ENCODE assay signal across 28 cellular contexts in the genomic region with DNA sequence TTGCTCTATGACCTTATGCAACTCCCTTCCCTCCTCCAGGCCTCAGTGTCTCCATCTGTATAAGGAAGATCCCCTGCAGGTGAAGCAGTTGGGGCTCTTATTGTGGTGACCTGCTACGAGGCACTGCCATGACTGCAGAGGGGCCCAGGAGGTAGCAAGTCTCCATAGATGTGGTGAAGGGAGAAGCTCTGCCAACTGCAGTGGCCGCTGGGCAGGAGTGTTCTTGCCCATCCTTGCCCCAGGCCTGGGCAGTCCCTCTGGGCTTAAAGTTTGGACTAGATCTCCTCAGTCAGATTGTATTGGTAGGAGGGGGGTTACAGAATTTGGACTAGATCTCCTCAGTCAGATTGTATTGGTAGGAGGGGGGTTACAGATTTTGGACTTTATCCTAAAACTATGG. TPM values are rescaled to one million over a fixed set of nuclear protein-coding genes. Genes with fewer than 3 reads are reported as not detected.
DNase-seq lines count a peak whose midpoint lies in the region; FAIRE-seq and TF ChIP-seq lines count a peak whose summit lies in the region.
"Had no signal": no experiment of that assay in that cellular context is flagged by ENCODE, and none has a peak within 500 bp of the region (broad histone marks: within the 10 kb centered on the region; RNA-seq: fewer than 3 reads in every experiment).

No MANE protein-coding gene starts in this region.

- POLR2A ChIA-PET in H1 (lab: Charles Lee; ENCODE audit: partially characterized antibody), result interaction anchor here (0.8 to 4.0 kb wide), 4 partner anchors 70 to 98 kb away, joined by 3 to 23 read pairs (median 4); a partner anchor contains a TSS

- H4K20me1 ChIP-seq in H1 (replicated peaks in 1 of 2; ENCODE audit: control insufficient read depth in 1 of 2, insufficient read depth in 2 of 2, low read length in 2 of 2) (no peaks in the 10 kb centered on the region), osteoblast (ENCODE audit: insufficient read depth, low read length) (no peaks in the 10 kb centered on the region)
- H4K20me1 ChIP-seq: BLaER1 had no signal

- H3K4me2 ChIP-seq in H1 (ENCODE audit: insufficient read depth in 1 of 2, low read depth in 2 of 2, low read length in 2 of 2) (no peak overlapping the region), osteoblast (ENCODE audit: insufficient read depth, low read length) (no peak overlapping the region)
- H3K4me2 ChIP-seq: BLaER1 had no signal

- no peaks in the 10 kb centered on the region for H3K79me1 ChIP-seq in H1 (ENCODE audit: low read depth, low read length)

- CTCF ChIA-PET in H1 (lab: Charles Lee; ENCODE audit: partially characterized antibody), result interaction anchor here (0.6 to 47.4 kb wide), 40 partner anchors 8 to 306 kb away, joined by 3 to 1738 read pairs (median 8); a partner anchor contains a TSS

- no peak overlapping the region for H2BK5ac ChIP-seq in H1 (ENCODE audit: low read depth, low read length)

- H4K5ac ChIP-seq in H1 (ENCODE audit: insufficient read length, low read depth, low read length), result no peak overlapping the region

- DNase-seq in bronchial epithelial cell (ENCODE audit: low read depth) (no peak), H1 (ENCODE audit: low read depth in 1 of 2, low spot score in 2 of 2) (no peak), osteoblast (ENCODE audit: insufficient read length, low spot score, missing footprints) (peak; percentile 70), NCI-H1092 treated with DMSO at 0.1 percent for 48 hours (lab: John Stamatoyannopoulos, UW) (no peak)
- no peak for DNase-seq in activated CD4-positive, alpha-beta T cell treated with anti-CD3 and anti-CD28 coated beads for 48 hours
- DNase-seq: ACHN; C1 segment of cervical spinal cord; CD4-positive, alpha-beta memory T cell; CD4-positive, CD25-positive, alpha-beta regulatory T cell; CD8-positive, alpha-beta memory T cell; COR-L47; DMS 273 treated with DMSO at 0.1 percent for 48 hours; DMS153; DMS79; DND-41; EL; GDM1 had no signal

- no peak overlapping the region for H4K8ac ChIP-seq in H1 (ENCODE audit: extremely low read depth, insufficient read depth, low read length)

- H2BK20ac ChIP-seq in H1 (ENCODE audit: low read length), result no peak overlapping the region; the same call in 1 of the 2 replicates

- 92% methylated on average over 2 of the region's 2 CpGs; no CpG with 5 or more reads in 1 of the 2 experiments for WGBS in H1 (ENCODE audit: extremely low coverage in 1 of 2, insufficient coverage in 1 of 2, insufficient read length in 1 of 2, insufficient replicate concordance in 2 of 2, low coverage in 1 of 2, low lambda C conversion rate in 2 of 2, missing lambda C conversion rate in 1 of 2), 2 experiments

- H2AK5ac ChIP-seq in H1 (ENCODE audit: low read depth, low read length), result peak overlapping the region; percentile 6; the same call in 1 of the 2 replicates

- H2BK120ac ChIP-seq in H1 (replicated peaks; ENCODE audit: low read depth, low read length), result no peak overlapping the region

- TF ChIP-seq RAD21 in H1 (IDR thresholded peaks at IDR 0.05 in 1 of 2, conservative IDR thresholded peaks at IDR 0.05 in 1 of 2; ENCODE audit: low read depth in 2 of 2, low read length in 2 of 2), result no peak

- no peak overlapping the region for H4K91ac ChIP-seq in H1 (replicated peaks; ENCODE audit: insufficient read length, low read length)

- H3K9me3 ChIP-seq in H1 (ENCODE audit: insufficient read depth in 2 of 2, low read depth in 1 of 2, low read length in 1 of 2) (no peaks in the 10 kb centered on the region), osteoblast (ENCODE audit: low read depth, low read length) (no peaks in the 10 kb centered on the region)
- H3K9me3 ChIP-seq: BE2C, BLaER1 had no signal

- H3K23ac ChIP-seq in H1 (ENCODE audit: insufficient read length), result no peak overlapping the region

- H3K79me2 ChIP-seq in H1 (ENCODE audit: control insufficient read depth in 1 of 2, insufficient read depth in 2 of 2, low read length in 2 of 2), result no peaks in the 10 kb centered on the region
- H3K79me2 ChIP-seq in osteoblast (ENCODE audit: insufficient read depth, low read length), result no peaks in the 10 kb centered on the region

- H3K18ac ChIP-seq in H1 (ENCODE audit: extremely low read depth, low read length), result no peak overlapping the region

- H3K4me3 ChIP-seq in bronchial epithelial cell (ENCODE audit: low read depth, low read length) (no peak overlapping the region), H1 (ENCODE audit: extremely low read depth in 1 of 4, insufficient read depth in 2 of 4, low read depth in 3 of 4, low read length in 4 of 4) (no peak overlapping the region; a peak in 1 of 8 replicates), osteoblast (ENCODE audit: insufficient read depth, low read length) (no peak overlapping the region)
- H3K4me3 ChIP-seq: BLaER1, GM12878 had no signal

- H3K9ac ChIP-seq in H1 (replicated peaks in 1 of 4; ENCODE audit: extremely low read depth in 1 of 4, low read depth in 3 of 4, low read length in 3 of 4), result no peak overlapping the region
- H3K9ac ChIP-seq: BLaER1 had no signal

- H3K14ac ChIP-seq in H1 (ENCODE audit: insufficient read length), result no peak overlapping the region

- H2AFZ ChIP-seq in H1 (ENCODE audit: low read length), result no peak overlapping the region
- H2AFZ ChIP-seq in osteoblast (ENCODE audit: low read length), result no peak overlapping the region

- H2BK12ac ChIP-seq in H1 (ENCODE audit: low read depth, low read length), result no peak overlapping the region

- TF ChIP-seq EP300 in H1 (IDR thresholded peaks at IDR 0.05; ENCODE audit: borderline replicate concordance in 1 of 2, low read depth in 2 of 2, low read length in 2 of 2), result no peak

- H3K4me1 ChIP-seq in H1 (replicated peaks in 1 of 4; ENCODE audit: control insufficient read depth in 3 of 4, insufficient read depth in 4 of 4, low read length in 3 of 4) (peaks cover 0 to 4% (median under 1%) of the 10 kb centered on the region in 4 experiments; a peak in 2 of 7 replicates), osteoblast (ENCODE audit: insufficient read depth, low read length) (peaks cover 3% of the 10 kb centered on the region)
- H3K4me1 ChIP-seq: BE2C, BLaER1 had no signal

- H3K56ac ChIP-seq in H1 (replicated peaks; ENCODE audit: insufficient read length, low read depth, low read length), result no peak overlapping the region

- TF ChIP-seq POLR2A in H1 (IDR thresholded peaks at IDR 0.05; ENCODE audit: control extremely low read depth in 1 of 2, low read depth in 2 of 2, low read length in 2 of 2), result no peak

- TF ChIP-seq CTCF in bronchial epithelial cell (IDR thresholded peaks at IDR 0.05; ENCODE audit: insufficient read depth, low read length, severe bottlenecking), result no peak
- TF ChIP-seq CTCF in H1 (IDR thresholded peaks at IDR 0.05; ENCODE audit: control extremely low read depth in 1 of 3, insufficient read depth in 1 of 3, low read depth in 1 of 3, low read length in 3 of 3), result no peak
- TF ChIP-seq CTCF in osteoblast (IDR thresholded peaks at IDR 0.05; ENCODE audit: extremely low read depth, low read depth, low read length), result no peak

- no peak overlapping the region for H3K4ac ChIP-seq in H1 (replicated peaks; ENCODE audit: insufficient read length, low read depth, low read length)

- H2BK15ac ChIP-seq in H1 (ENCODE audit: low read length), result no peak overlapping the region; the same call in 1 of the 2 replicates

- no peaks in the 10 kb centered on the region for H3K27me3 ChIP-seq in bronchial epithelial cell (ENCODE audit: control insufficient read depth, insufficient read depth, low read length)
- H3K27me3 ChIP-seq in H1 (replicated peaks in 1 of 4; ENCODE audit: control insufficient read depth in 3 of 4, extremely low read depth in 1 of 4, insufficient read depth in 3 of 4, low read length in 3 of 4), result no peaks in the 10 kb centered on the region; a peak in 1 of 7 replicates
- no peaks in the 10 kb centered on the region for H3K27me3 ChIP-seq in osteoblast (ENCODE audit: insufficient read depth, low read length)
- H3K27me3 ChIP-seq: BLaER1 had no signal

- no peaks in the 10 kb centered on the region for H3K36me3 ChIP-seq in bronchial epithelial cell (ENCODE audit: control insufficient read depth, insufficient read depth, low read length)
- no peaks in the 10 kb centered on the region for H3K36me3 ChIP-seq in H1 (ENCODE audit: control insufficient read depth in 2 of 4, insufficient read depth in 4 of 4, low read length in 3 of 4)
- H3K36me3 ChIP-seq in osteoblast (ENCODE audit: insufficient read depth, low read length), result no peaks in the 10 kb centered on the region
- H3K36me3 ChIP-seq: BE2C, BLaER1 had no signal

- FAIRE-seq in bronchial epithelial cell (lab: Jason Lieb, UNC), result peak; percentile 32
- FAIRE-seq in H1 (lab: Jason Lieb, UNC), result no peak
- FAIRE-seq: A204.1, GM12878, GM12892, GM18507 had no signal

- no peaks in the 10 kb centered on the region for H3K23me2 ChIP-seq in H1 (ENCODE audit: low read depth, low read length)

- no peak overlapping the region for H3K27ac ChIP-seq in H1 (ENCODE audit: low read depth, low read length)
- H3K27ac ChIP-seq in osteoblast (ENCODE audit: low read depth, low read length), result no peak overlapping the region
- H3K27ac ChIP-seq: BLaER1 had no signal

TF ChIP-seq in H1, 55 proteins besides CTCF, POLR2A, EP300 and RAD21 (continues in another document):
- TF ChIP-seq CBX5 (IDR thresholded peaks at IDR 0.05; ENCODE audit: low read depth, low read length) (no peak), SAP30 (IDR thresholded peaks at IDR 0.05; ENCODE audit: insufficient read depth, insufficient replicate concordance, low read length) (no peak)

RNA-seq across cellular contexts. Expression of a gene that starts 12.2 kb away (rescaled TPM):
- not detected in 2 replicates for total RNA-seq in bronchial epithelial cell
- total RNA-seq in H1 (2021; fragmentation: NEBNext Ultra II Directional; extraction: Animal tissue kit (Norgen Biotek cat#: 25700)), result 2.9 and 3.0 TPM in 2 replicates
- polyA plus RNA-seq in H1 (2011; rRNA removed), result 3.4 and 3.8 TPM in 2 replicates
- polyA plus RNA-seq in H1 (2011; cell fraction: cytosol; rRNA removed), result 3.5 TPM
- polyA plus RNA-seq in H1 (2011; cell fraction: nucleus; rRNA removed), result 8.8 TPM
- polyA plus RNA-seq in H1 (2012, experiment 1 of 2), result 3.5 to 5.5 TPM (median 4.0 TPM) in 4 replicates
- polyA plus RNA-seq in H1 (2012, experiment 2 of 2), result 2.8 TPM
- polyA plus RNA-seq in H1 (2013, experiment 1 of 2), result 3.1 TPM
- polyA plus RNA-seq in H1 (2013, experiment 2 of 2), result 3.1 TPM
- polyA minus RNA-seq in H1 (2011; rRNA and poly(A)+ RNA removed), result 1.2 and 2.0 TPM in 2 replicates
- polyA minus RNA-seq in H1 (2011; cell fraction: cytosol; rRNA and poly(A)+ RNA removed), result 2.1 TPM
- 3.5 TPM for polyA minus RNA-seq in H1 (2011; cell fraction: nucleus; rRNA and poly(A)+ RNA removed)
- total RNA-seq in osteoblast, result not detected in 2 replicates
- total RNA-seq: A673; CD4-positive, alpha-beta memory T cell; CD4-positive, CD25-positive, alpha-beta regulatory T cell; CD8-positive, alpha-beta memory T cell; Daoy; G401; GM12878 had no signal
- polyA plus RNA-seq: AG04450; CD14-positive monocyte; CD4-positive, alpha-beta memory T cell; CD4-positive, CD25-positive, alpha-beta regulatory T cell; CD8-positive, alpha-beta memory T cell; GM12878 had no signal

RNA-seq across cellular contexts. Expression of a gene that starts 20.5 kb away (rescaled TPM):
- total RNA-seq in bronchial epithelial cell, result not detected in 2 replicates
- not detected in 2 replicates for total RNA-seq in H1 (2021; fragmentation: NEBNext Ultra II Directional; extraction: Animal tissue kit (Norgen Biotek cat#: 25700))
- polyA plus RNA-seq in H1 (2011; rRNA removed), result not detected in 2 replicates
- polyA plus RNA-seq in H1 (2011; cell fraction: cytosol; rRNA removed), result not detected
- polyA plus RNA-seq in H1 (2011; cell fraction: nucleus; rRNA removed), result not detected
- not detected in 4 replicates for polyA plus RNA-seq in H1 (2012, experiment 1 of 2)
- polyA plus RNA-seq in H1 (2012, experiment 2 of 2), result not detected
- polyA plus RNA-seq in H1 (2013, experiment 1 of 2), result not detected
- not detected for polyA plus RNA-seq in H1 (2013, experiment 2 of 2)
- not detected in 2 replicates for polyA minus RNA-seq in H1 (2011; rRNA and poly(A)+ RNA removed)
- not detected for polyA minus RNA-seq in H1 (2011; cell fraction: cytosol; rRNA and poly(A)+ RNA removed)
- not detected for polyA minus RNA-seq in H1 (2011; cell fraction: nucleus; rRNA and poly(A)+ RNA removed)
- total RNA-seq in osteoblast, result not detected in 2 replicates
- total RNA-seq: A673; CD4-positive, alpha-beta memory T cell; CD4-positive, CD25-positive, alpha-beta regulatory T cell; CD8-positive, alpha-beta memory T cell; Daoy; G401; GM12878 had no signal
- polyA plus RNA-seq: AG04450; CD14-positive monocyte; CD4-positive, alpha-beta memory T cell; CD4-positive, CD25-positive, alpha-beta regulatory T cell; CD8-positive, alpha-beta memory T cell; GM12878 had no signal
